In the genomic region with DNA sequence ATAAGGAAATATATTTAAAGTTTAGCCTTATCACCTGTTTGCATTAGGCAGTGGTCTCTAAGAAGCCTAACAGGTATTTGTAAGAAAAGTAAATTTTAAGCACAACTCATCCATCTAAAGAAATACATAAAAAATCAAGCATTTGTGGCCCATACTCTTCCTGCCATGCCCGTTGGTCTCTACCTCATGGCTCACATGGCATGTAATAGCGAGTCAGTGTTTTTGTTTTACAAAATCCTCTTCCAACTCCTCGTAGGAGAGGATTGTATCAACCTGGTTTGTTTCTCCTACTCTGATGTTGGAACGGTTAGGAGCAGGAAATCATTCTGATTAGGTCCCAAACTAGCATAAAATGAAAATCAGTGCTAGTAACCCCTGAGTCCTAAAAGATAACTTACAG, we compare ENCODE assay signal across 1 cellular context.
TF ChIP-seq lines count a peak whose summit lies in the region.

No MANE protein-coding gene starts in this region.

TF ChIP-seq in HepG2, 621 proteins besides CTCF, POLR2A, EP300 and RAD21 (continued from another document):
- TF ChIP-seq, protein P1, sequence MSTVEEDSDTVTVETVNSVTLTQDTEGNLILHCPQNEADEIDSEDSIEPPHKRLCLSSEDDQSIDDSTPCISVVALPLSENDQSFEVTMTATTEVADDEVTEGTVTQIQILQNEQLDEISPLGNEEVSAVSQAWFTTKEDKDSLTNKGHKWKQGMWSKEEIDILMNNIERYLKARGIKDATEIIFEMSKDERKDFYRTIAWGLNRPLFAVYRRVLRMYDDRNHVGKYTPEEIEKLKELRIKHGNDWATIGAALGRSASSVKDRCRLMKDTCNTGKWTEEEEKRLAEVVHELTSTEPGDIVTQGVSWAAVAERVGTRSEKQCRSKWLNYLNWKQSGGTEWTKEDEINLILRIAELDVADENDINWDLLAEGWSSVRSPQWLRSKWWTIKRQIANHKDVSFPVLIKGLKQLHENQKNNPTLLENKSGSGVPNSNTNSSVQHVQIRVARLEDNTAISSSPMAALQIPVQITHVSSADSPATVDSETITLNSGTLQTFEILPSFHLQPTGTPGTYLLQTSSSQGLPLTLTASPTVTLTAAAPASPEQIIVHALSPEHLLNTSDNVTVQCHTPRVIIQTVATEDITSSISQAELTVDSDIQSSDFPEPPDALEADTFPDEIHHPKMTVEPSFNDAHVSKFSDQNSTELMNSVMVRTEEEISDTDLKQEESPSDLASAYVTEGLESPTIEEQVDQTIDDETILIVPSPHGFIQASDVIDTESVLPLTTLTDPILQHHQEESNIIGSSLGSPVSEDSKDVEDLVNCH (CRISPR knock-in tag; IDR thresholded peaks at IDR 0.05), result no peak
- TF ChIP-seq, protein P2, sequence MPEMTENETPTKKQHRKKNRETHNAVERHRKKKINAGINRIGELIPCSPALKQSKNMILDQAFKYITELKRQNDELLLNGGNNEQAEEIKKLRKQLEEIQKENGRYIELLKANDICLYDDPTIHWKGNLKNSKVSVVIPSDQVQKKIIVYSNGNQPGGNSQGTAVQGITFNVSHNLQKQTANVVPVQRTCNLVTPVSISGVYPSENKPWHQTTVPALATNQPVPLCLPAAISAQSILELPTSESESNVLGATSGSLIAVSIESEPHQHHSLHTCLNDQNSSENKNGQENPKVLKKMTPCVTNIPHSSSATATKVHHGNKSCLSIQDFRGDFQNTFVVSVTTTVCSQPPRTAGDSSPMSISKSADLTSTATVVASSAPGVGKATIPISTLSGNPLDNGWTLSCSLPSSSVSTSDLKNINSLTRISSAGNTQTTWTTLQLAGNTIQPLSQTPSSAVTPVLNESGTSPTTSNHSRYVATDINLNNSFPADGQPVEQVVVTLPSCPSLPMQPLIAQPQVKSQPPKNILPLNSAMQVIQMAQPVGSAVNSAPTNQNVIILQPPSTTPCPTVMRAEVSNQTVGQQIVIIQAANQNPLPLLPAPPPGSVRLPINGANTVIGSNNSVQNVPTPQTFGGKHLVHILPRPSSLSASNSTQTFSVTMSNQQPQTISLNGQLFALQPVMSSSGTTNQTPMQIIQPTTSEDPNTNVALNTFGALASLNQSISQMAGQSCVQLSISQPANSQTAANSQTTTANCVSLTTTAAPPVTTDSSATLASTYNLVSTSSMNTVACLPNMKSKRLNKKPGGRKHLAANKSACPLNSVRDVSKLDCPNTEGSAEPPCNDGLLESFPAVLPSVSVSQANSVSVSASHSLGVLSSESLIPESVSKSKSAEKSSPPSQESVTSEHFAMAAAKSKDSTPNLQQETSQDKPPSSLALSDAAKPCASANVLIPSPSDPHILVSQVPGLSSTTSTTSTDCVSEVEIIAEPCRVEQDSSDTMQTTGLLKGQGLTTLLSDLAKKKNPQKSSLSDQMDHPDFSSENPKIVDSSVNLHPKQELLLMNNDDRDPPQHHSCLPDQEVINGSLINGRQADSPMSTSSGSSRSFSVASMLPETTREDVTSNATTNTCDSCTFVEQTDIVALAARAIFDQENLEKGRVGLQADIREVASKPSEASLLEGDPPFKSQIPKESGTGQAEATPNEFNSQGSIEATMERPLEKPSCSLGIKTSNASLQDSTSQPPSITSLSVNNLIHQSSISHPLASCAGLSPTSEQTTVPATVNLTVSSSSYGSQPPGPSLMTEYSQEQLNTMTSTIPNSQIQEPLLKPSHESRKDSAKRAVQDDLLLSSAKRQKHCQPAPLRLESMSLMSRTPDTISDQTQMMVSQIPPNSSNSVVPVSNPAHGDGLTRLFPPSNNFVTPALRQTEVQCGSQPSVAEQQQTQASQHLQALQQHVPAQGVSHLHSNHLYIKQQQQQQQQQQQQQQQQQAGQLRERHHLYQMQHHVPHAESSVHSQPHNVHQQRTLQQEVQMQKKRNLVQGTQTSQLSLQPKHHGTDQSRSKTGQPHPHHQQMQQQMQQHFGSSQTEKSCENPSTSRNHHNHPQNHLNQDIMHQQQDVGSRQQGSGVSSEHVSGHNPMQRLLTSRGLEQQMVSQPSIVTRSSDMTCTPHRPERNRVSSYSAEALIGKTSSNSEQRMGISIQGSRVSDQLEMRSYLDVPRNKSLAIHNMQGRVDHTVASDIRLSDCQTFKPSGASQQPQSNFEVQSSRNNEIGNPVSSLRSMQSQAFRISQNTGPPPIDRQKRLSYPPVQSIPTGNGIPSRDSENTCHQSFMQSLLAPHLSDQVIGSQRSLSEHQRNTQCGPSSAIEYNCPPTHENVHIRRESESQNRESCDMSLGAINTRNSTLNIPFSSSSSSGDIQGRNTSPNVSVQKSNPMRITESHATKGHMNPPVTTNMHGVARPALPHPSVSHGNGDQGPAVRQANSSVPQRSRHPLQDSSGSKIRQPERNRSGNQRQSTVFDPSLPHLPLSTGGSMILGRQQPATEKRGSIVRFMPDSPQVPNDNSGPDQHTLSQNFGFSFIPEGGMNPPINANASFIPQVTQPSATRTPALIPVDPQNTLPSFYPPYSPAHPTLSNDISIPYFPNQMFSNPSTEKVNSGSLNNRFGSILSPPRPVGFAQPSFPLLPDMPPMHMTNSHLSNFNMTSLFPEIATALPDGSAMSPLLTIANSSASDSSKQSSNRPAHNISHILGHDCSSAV (CRISPR knock-in tag; IDR thresholded peaks at IDR 0.05; ENCODE audit: borderline replicate concordance), result no peak
- TF ChIP-seq ZNF569 (CRISPR knock-in tag; IDR thresholded peaks at IDR 0.05; ENCODE audit: borderline replicate concordance) (no peak), ZNF766 (CRISPR knock-in tag; IDR thresholded peaks at IDR 0.05; ENCODE audit: borderline replicate concordance) (no peak)
